In genomic region chr10:70549962-70550845, GRCh38 we compare ENCODE assay signal across 8 cellular contexts. TPM values are rescaled to one million over a fixed set of nuclear protein-coding genes. Genes with fewer than 3 reads are reported as not detected.
DNase-seq lines count a peak whose midpoint lies in the region; ATAC-seq and TF ChIP-seq lines count a peak whose summit lies in the region.

No MANE protein-coding gene starts in this region.

- 84 to 87% (median 85%) methylated on average over 9 of the region's 9 CpGs for WGBS in ovary, 3 donors

- no peak for TF ChIP-seq EP300 in ovary (IDR thresholded peaks at IDR 0.05)

- intact Hi-C loops in ovary (cut with DNase I) = loop anchor here (2.0 to 10.0 kb wide), 8 partner anchors 88 to 335 kb away; partner anchors contain the start of gene PCBD1 (in 1 of the 4)

- no peak for TF ChIP-seq POLR2A in ovary (IDR thresholded peaks at IDR 0.05)

- H3K79me2 ChIP-seq in DND-41 (ENCODE audit: insufficient read depth, low read length) = no peaks in the 10 kb centered on the region

- ATAC-seq in DND-41 (ENCODE audit: insufficient read depth, low read depth) (peak; percentile 95), GM19467 (IDR thresholded peaks at IDR 0.05; ENCODE audit: unreplicated experiment) (no peak)
- peak; percentile 83 for ATAC-seq in activated T-helper 17 cell treated with anti-CD3 and anti-CD28 coated beads, Interleukin-2, amount 50 U/mL, for 72 hours (replicated peaks)

- H3K4me3 ChIP-seq in DND-41 (ENCODE audit: low read depth in 1 of 2, low read length in 2 of 2) (no peak overlapping the region), ovary (no peak overlapping the region)

- DNase-seq in DND-41 (peak; percentile 78), HS-27A (ENCODE audit: low read depth) (peak; percentile 7), RKO (ENCODE audit: low spot score) (peak; percentile 57), foreskin melanocyte (peak; percentile 24), ovary (peak; percentile 49 to 78 (median 73)), type B pancreatic cell (ENCODE audit: extremely low spot score, unreplicated experiment) (no peak)

- TF ChIP-seq CTCF in DND-41 (IDR thresholded peaks at IDR 0.05; ENCODE audit: borderline replicate concordance, extremely low read depth, low read length, poor library complexity, severe bottlenecking) (peak; percentile 92), ovary (IDR thresholded peaks at IDR 0.05) (peak; percentile 56 to 77 (median 63)), type B pancreatic cell (conservative IDR thresholded peaks at IDR 0.05) (peak; percentile 95)

- no peak overlapping the region for H3K4me3 Mint-ChIP-seq in activated T-helper 17 cell treated with anti-CD3 and anti-CD28 coated beads, Interleukin-2, amount 50 U/mL, for 72 hours
- no peak overlapping the region for H3K4me3 Mint-ChIP-seq in type B pancreatic cell

- H3K4me1 ChIP-seq in DND-41 (ENCODE audit: insufficient read depth, low read length) = no peaks in the 10 kb centered on the region
- H3K4me1 ChIP-seq in ovary (ENCODE audit: insufficient read depth) = peaks cover 3% of the 10 kb centered on the region

- H4K20me1 ChIP-seq in DND-41 (ENCODE audit: insufficient read depth, low read length) = no peaks in the 10 kb centered on the region

- no peak overlapping the region for H3K27ac Mint-ChIP-seq in activated T-helper 17 cell treated with anti-CD3 and anti-CD28 coated beads, Interleukin-2, amount 50 U/mL, for 72 hours
- no peak overlapping the region for H3K27ac Mint-ChIP-seq in type B pancreatic cell

- H3K9me3 ChIP-seq in DND-41 (ENCODE audit: insufficient read depth, low read length, severe bottlenecking) (no peaks in the 10 kb centered on the region), ovary (no peaks in the 10 kb centered on the region)

- H3K36me3 Mint-ChIP-seq in activated T-helper 17 cell treated with anti-CD3 and anti-CD28 coated beads, Interleukin-2, amount 50 U/mL, for 72 hours (ENCODE audit: low read depth) = no peaks in the 10 kb centered on the region
- H3K36me3 Mint-ChIP-seq in type B pancreatic cell = no peaks in the 10 kb centered on the region

- H3K36me3 ChIP-seq in DND-41 (ENCODE audit: insufficient read depth, low read length) = peaks cover 4% of the 10 kb centered on the region; the same call in 1 of the 2 replicates
- no peaks in the 10 kb centered on the region for H3K36me3 ChIP-seq in ovary

- H3K9ac ChIP-seq in DND-41 (ENCODE audit: low read depth, low read length) = no peak overlapping the region

- no peaks in the 10 kb centered on the region for H3K4me1 Mint-ChIP-seq in activated T-helper 17 cell treated with anti-CD3 and anti-CD28 coated beads, Interleukin-2, amount 50 U/mL, for 72 hours
- peaks cover 24% of the 10 kb centered on the region for H3K4me1 Mint-ChIP-seq in type B pancreatic cell (ENCODE audit: unreplicated experiment)

- no peak overlapping the region for H2AFZ ChIP-seq in DND-41 (ENCODE audit: low read depth, low read length)

- peaks cover 4% of the 10 kb centered on the region for H3K27me3 Mint-ChIP-seq in activated T-helper 17 cell treated with anti-CD3 and anti-CD28 coated beads, Interleukin-2, amount 50 U/mL, for 72 hours
- H3K27me3 Mint-ChIP-seq in type B pancreatic cell = peaks cover 3% of the 10 kb centered on the region

- H3K27me3 ChIP-seq in DND-41 (ENCODE audit: insufficient read depth, low read length, poor library complexity) = no peaks in the 10 kb centered on the region
- no peaks in the 10 kb centered on the region for H3K27me3 ChIP-seq in ovary

- no peaks in the 10 kb centered on the region for H3K9me3 Mint-ChIP-seq in activated T-helper 17 cell treated with anti-CD3 and anti-CD28 coated beads, Interleukin-2, amount 50 U/mL, for 72 hours
- H3K9me3 Mint-ChIP-seq in type B pancreatic cell = no peaks in the 10 kb centered on the region

- H3K4me2 ChIP-seq in DND-41 (ENCODE audit: insufficient read depth, low read length) = no peak overlapping the region

- H3K27ac ChIP-seq in DND-41 (ENCODE audit: low read length) = no peak overlapping the region
- no peak overlapping the region for H3K27ac ChIP-seq in ovary

RNA-seq across cellular contexts. Expression of gene PRF1, which starts 52.3 kb away (rescaled TPM):
- 10 to 100 TPM; 22.5 to 28.5 TPM for total RNA-seq in activated T-helper 17 cell treated with anti-CD3 and anti-CD28 coated beads, Interleukin-2, amount 50 U/mL, for 72 hours
- total RNA-seq in ovary (1 to 10 TPM in 6 of 7 donors, under 1 TPM in 1; 0.78 to 5.1 (median 1.3) TPM), type B pancreatic cell (ENCODE audit: low replicate concordance) (not detected in 2 replicates)
- 1 to 10 TPM in 1 of 2 donors, under 1 TPM in 1; 0.58 to 4.5 TPM for polyA plus RNA-seq in ovary
